Comparison of ENCODE assay signal across 8 cellular contexts in the genomic region with DNA sequence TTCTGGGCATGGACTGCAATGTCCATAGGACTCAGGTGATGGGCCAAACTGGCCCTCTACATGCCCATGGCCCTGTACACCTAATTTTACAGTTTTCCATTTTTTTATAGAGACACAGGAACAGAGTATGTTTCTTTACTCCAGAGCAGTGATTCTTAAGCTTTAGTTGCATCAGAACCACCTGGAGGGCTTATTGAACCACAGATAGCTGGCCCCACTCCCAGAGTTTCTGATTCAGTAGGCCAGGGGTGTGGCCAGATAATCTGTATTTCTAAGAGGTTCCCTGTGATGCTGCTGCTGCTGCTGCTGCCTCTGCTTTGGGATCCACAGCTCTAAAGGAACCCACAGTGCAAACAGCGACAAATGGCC. TPM values are rescaled to one million over a fixed set of nuclear protein-coding genes. Genes with fewer than 3 reads are reported as not detected.
A peak's percentile ranks its signal among the peaks of the same experiment; 100 is the strongest.
DNase-seq lines count a peak whose midpoint lies in the region; ATAC-seq, FAIRE-seq and TF ChIP-seq lines count a peak whose summit lies in the region.

No MANE protein-coding gene starts in this region.

- CTCF ChIA-PET in GM10248 (lab: Yijun Ruan, JAX), result interaction anchor here (1.0 kb wide), 1 partner anchor 10 kb away, joined by 4 read pairs; no protein-coding TSS in a partner anchor

- POLR2A ChIA-PET in GM10248 (lab: Yijun Ruan, JAX), result no interaction called here

- DNase-seq in DMS79 (lab: John Stamatoyannopoulos, UW) (peak; percentile 88), NCI-H82 treated with DMSO at 0.1 percent for 48 hours (lab: John Stamatoyannopoulos, UW; ENCODE audit: unreplicated experiment) (peak; percentile 89), fibroblast of the aortic adventitia (ENCODE audit: low read depth) (peak; percentile 96), urothelium cell line (ENCODE audit: low spot score) (no peak), GM10248 (ENCODE audit: extremely low spot score) (no peak), cerebellar cortex (ENCODE audit: low spot score) (no peak)

- H3K4me3 ChIP-seq in fibroblast of the aortic adventitia (ENCODE audit: low read depth, low read length), result peak overlapping the region; percentile 19

- peak; percentile 73 for ATAC-seq in HG03060 (IDR thresholded peaks at IDR 0.05; ENCODE audit: low read depth, unreplicated experiment)

- FAIRE-seq in urothelium cell line (lab: Jason Lieb, UNC), result no peak

- TF ChIP-seq CTCF in fibroblast of the aortic adventitia (IDR thresholded peaks at IDR 0.05; ENCODE audit: insufficient read depth, low read length), result no peak
- TF ChIP-seq CTCF in GM10248 (IDR thresholded peaks at IDR 0.05; ENCODE audit: control extremely low read depth, extremely low read depth, low read depth, missing control alignments), result no peak

- H3K27ac ChIP-seq in temporal lobe (ENCODE audit: low read depth, low read length), result peak overlapping the region; percentile 89

RNA-seq across cellular contexts. Expression of gene RBP1, which starts 5.1 kb away (rescaled TPM):
- total RNA-seq in fibroblast of the aortic adventitia (ENCODE audit: low replicate concordance) (31.2 and 49.1 TPM in 2 replicates), temporal lobe (35.7 TPM)

RNA-seq across cellular contexts. Expression of gene RBP2, which starts 58.1 kb away (rescaled TPM):
- not detected in 2 replicates for total RNA-seq in fibroblast of the aortic adventitia (ENCODE audit: low replicate concordance)
- not detected for total RNA-seq in temporal lobe

Comparison
In these comparisons a context has a peak if more than half of its experiments do, and no peak if none do; other contexts are left out.
1. DNase-seq: peak in DMS79 (single experiment), NCI-H82 treated with DMSO at 0.1 percent for 48 hours (single experiment) and fibroblast of the aortic adventitia (single experiment); none in urothelium cell line (single experiment), GM10248 (single experiment) and cerebellar cortex (single experiment).